In genomic region chr13:62119739-62120700, GRCh38 we compare ENCODE assay signal across 10 cellular contexts.
A peak's percentile ranks its signal among the peaks of the same experiment; 100 is the strongest.
DNase-seq lines count a peak whose midpoint lies in the region; ATAC-seq and TF ChIP-seq lines count a peak whose summit lies in the region.
"Had no signal": no experiment of that assay in that cellular context is flagged by ENCODE, and none has a peak within 500 bp of the region (broad histone marks: within the 10 kb centered on the region; RNA-seq: fewer than 3 reads in every experiment).

No MANE protein-coding gene starts in this region.

- ATAC-seq in GM19351 (IDR thresholded peaks at IDR 0.05; ENCODE audit: unreplicated experiment) (peak; percentile 63), HG03039 (IDR thresholded peaks at IDR 0.05; ENCODE audit: unreplicated experiment) (no peak)
- ATAC-seq in stimulated activated memory B cell treated with anti-CD40 and anti-IgM and Interleukin-4, amounts not matched to agents 10 μg/mL and 1 μg/mL and 100 μg/mL, for 72 hours, result no peak
- ATAC-seq in natural killer cell treated with Interleukin-12 subunit alpha and Interleukin-12 subunit beta and Interleukin-15 and Interleukin-18, amount 100 ng/mL, for 72 hours, result no peak

- no peaks in the 10 kb centered on the region for H3K9me3 Mint-ChIP-seq in stimulated activated memory B cell treated with anti-CD40 and anti-IgM and Interleukin-4, amounts not matched to agents 10 μg/mL and 1 μg/mL and 100 μg/mL, for 72 hours
- peaks cover 3% of the 10 kb centered on the region for H3K9me3 Mint-ChIP-seq in natural killer cell treated with Interleukin-12 subunit alpha and Interleukin-12 subunit beta and Interleukin-15 and Interleukin-18, amount 100 ng/mL, for 72 hours

- no peak overlapping the region for H3K27ac ChIP-seq in 22Rv1
- H3K27ac ChIP-seq: parathyroid adenoma had no signal

- TF ChIP-seq CTCF in 22Rv1 (IDR thresholded peaks at IDR 0.05) (peak; percentile 64), epithelial cell of esophagus (IDR thresholded peaks at IDR 0.05; ENCODE audit: insufficient read depth, low read depth, low read length, missing control alignments) (no peak)

- no peaks in the 10 kb centered on the region for H3K27me3 Mint-ChIP-seq in stimulated activated memory B cell treated with anti-CD40 and anti-IgM and Interleukin-4, amounts not matched to agents 10 μg/mL and 1 μg/mL and 100 μg/mL, for 72 hours
- H3K27me3 Mint-ChIP-seq in natural killer cell treated with Interleukin-12 subunit alpha and Interleukin-12 subunit beta and Interleukin-15 and Interleukin-18, amount 100 ng/mL, for 72 hours, result no peaks in the 10 kb centered on the region

- H3K4me1 Mint-ChIP-seq in stimulated activated memory B cell treated with anti-CD40 and anti-IgM and Interleukin-4, amounts not matched to agents 10 μg/mL and 1 μg/mL and 100 μg/mL, for 72 hours, result no peaks in the 10 kb centered on the region
- no peaks in the 10 kb centered on the region for H3K4me1 Mint-ChIP-seq in natural killer cell treated with Interleukin-12 subunit alpha and Interleukin-12 subunit beta and Interleukin-15 and Interleukin-18, amount 100 ng/mL, for 72 hours (ENCODE audit: low read depth in 2 of 2)

- H3K36me3 Mint-ChIP-seq in stimulated activated memory B cell treated with anti-CD40 and anti-IgM and Interleukin-4, amounts not matched to agents 10 μg/mL and 1 μg/mL and 100 μg/mL, for 72 hours, result no peaks in the 10 kb centered on the region
- no peaks in the 10 kb centered on the region for H3K36me3 Mint-ChIP-seq in natural killer cell treated with Interleukin-12 subunit alpha and Interleukin-12 subunit beta and Interleukin-15 and Interleukin-18, amount 100 ng/mL, for 72 hours

- DNase-seq in NCI-H526 treated with DMSO at 0.1 percent for 48 hours (lab: John Stamatoyannopoulos, UW) (peak; percentile 34), epithelial cell of esophagus (ENCODE audit: low read depth) (peak; percentile 18)
- no peak for DNase-seq in natural killer cell treated with Interleukin-12 subunit alpha and Interleukin-12 subunit beta and Interleukin-15 and Interleukin-18, amount 100 ng/mL, for 72 hours (ENCODE audit: low spot score)
- DNase-seq in stimulated activated CD4-positive, alpha-beta T cell treated with anti-CD3 and anti-CD28 coated beads, Interleukin-12 subunit alpha, Interleukin-12 subunit beta, amount 100 ng/mL, for 4 hours, result no peak
- DNase-seq: activated CD8-positive, alpha-beta memory T cell treated with anti-CD3 and anti-CD28 coated beads for 24 hours had no signal

- H3K27ac Mint-ChIP-seq in stimulated activated memory B cell treated with anti-CD40 and anti-IgM and Interleukin-4, amounts not matched to agents 10 μg/mL and 1 μg/mL and 100 μg/mL, for 72 hours, result no peak overlapping the region
- H3K27ac Mint-ChIP-seq in natural killer cell treated with Interleukin-12 subunit alpha and Interleukin-12 subunit beta and Interleukin-15 and Interleukin-18, amount 100 ng/mL, for 72 hours, result no peak overlapping the region

- H3K4me3 Mint-ChIP-seq in stimulated activated memory B cell treated with anti-CD40 and anti-IgM and Interleukin-4, amounts not matched to agents 10 μg/mL and 1 μg/mL and 100 μg/mL, for 72 hours, result no peak overlapping the region
- no peak overlapping the region for H3K4me3 Mint-ChIP-seq in natural killer cell treated with Interleukin-12 subunit alpha and Interleukin-12 subunit beta and Interleukin-15 and Interleukin-18, amount 100 ng/mL, for 72 hours

- no peak overlapping the region for H3K4me3 ChIP-seq in epithelial cell of esophagus (ENCODE audit: low read length)

Comparison
In these comparisons a context has a peak if more than half of its experiments do, and no peak if none do; other contexts are left out.
1. DNase-seq: peak in NCI-H526 treated with DMSO at 0.1 percent for 48 hours (single experiment) and epithelial cell of esophagus (single experiment); none in natural killer cell treated with Interleukin-12 subunit alpha and Interleukin-12 subunit beta and Interleukin-15 and Interleukin-18, amount 100 ng/mL, for 72 hours (single experiment) and stimulated activated CD4-positive, alpha-beta T cell treated with anti-CD3 and anti-CD28 coated beads, Interleukin-12 subunit alpha, Interleukin-12 subunit beta, amount 100 ng/mL, for 4 hours (single experiment).